34 cellular contexts compared by ENCODE assay signal in the genomic region with DNA sequence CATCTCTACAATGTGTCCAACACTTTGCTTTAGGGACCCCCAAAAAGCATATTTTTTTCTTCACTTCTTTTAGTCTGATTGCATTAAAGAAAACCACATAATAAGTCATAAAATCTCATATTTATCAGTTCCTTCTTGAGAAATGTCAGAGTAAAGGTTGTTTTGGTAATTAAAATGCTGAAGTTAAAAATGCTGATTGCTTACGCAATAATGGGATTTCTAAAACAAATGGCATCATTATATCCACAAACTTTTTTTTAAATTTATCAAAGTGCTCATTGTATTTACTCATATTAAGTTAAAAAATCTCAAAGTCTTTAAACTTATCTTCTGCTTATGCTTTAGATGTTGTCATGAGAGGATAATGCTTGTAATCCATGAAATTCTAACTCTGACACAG.
"Had no signal": no experiment of that assay in that cellular context is flagged by ENCODE, and none has a peak within 500 bp of the region (broad histone marks: within the 10 kb centered on the region; RNA-seq: fewer than 3 reads in every experiment).

No MANE protein-coding gene starts in this region.

- H3K4me3 Mint-ChIP-seq: activated B cell treated with CpG ODN at 0.5 μM for 24 hours; activated CD4-positive, alpha-beta memory T cell treated with anti-CD3 and anti-CD28 coated beads for 36 hours; activated CD4-positive, alpha-beta T cell treated with anti-CD3 and anti-CD28 coated beads, Interleukin-2, amount 10 ng/mL, durations not matched to agents 24 days and 14 days; activated CD8-positive, alpha-beta T cell treated with anti-CD3 and anti-CD28 coated beads for 36 hours; activated naive CD4-positive, alpha-beta T cell treated with anti-CD3 and anti-CD28 coated beads for 36 hours; activated naive CD8-positive, alpha-beta T cell treated with anti-CD3 and anti-CD28 coated beads for 36 hours; activated T-cell treated with anti-CD3 and anti-CD28 coated beads, Interleukin-2, amount 50 U/mL, for 4 hours; activated T-cell treated with anti-CD3 and anti-CD28 coated beads, Interleukin-2, amount 50 U/mL, for 72 hours; activated T-helper 1 cell treated with anti-CD3 and anti-CD28 coated beads, Interleukin-12 subunit alpha, Interleukin-12 subunit beta, Interleukin-2, Interleukin-4 antibody, amounts not matched to agents 30 ng/mL and 10 ng/mL and 1 ng/mL, durations not matched to agents 14 hours and 24 hours and 36 hours; activated T-helper 17 cell treated with anti-CD3 and anti-CD28 coated beads, Interleukin-2, amount 50 U/mL, for 72 hours; brain; T-helper 1 cell treated with Interleukin-12 subunit alpha and Interleukin-12 subunit beta and Interleukin-4 antibody, amounts not matched to agents 30 μg/mL and 1 μg/mL, for 36 hours; T-helper 2 cell treated with Interferon-gamma antibody and Interleukin-4, amounts not matched to agents 5 μg/mL and 100 μg/mL, for 36 hours had no signal

- H3K27me3 Mint-ChIP-seq: activated B cell treated with CpG ODN at 0.5 μM for 24 hours; activated CD4-positive, alpha-beta memory T cell treated with anti-CD3 and anti-CD28 coated beads for 36 hours; activated CD4-positive, alpha-beta T cell treated with anti-CD3 and anti-CD28 coated beads, Interleukin-2, amount 10 ng/mL, durations not matched to agents 24 days and 14 days; activated CD8-positive, alpha-beta T cell treated with anti-CD3 and anti-CD28 coated beads for 36 hours; activated naive CD8-positive, alpha-beta T cell treated with anti-CD3 and anti-CD28 coated beads for 36 hours; activated T-helper 17 cell treated with anti-CD3 and anti-CD28 coated beads, Interleukin-2, amount 50 U/mL, for 72 hours had no signal

- H3K27me3 ChIP-seq: adrenal gland, ascending aorta had no signal

- H3K4me1 ChIP-seq: adrenal gland, ascending aorta had no signal

- H3K36me3 ChIP-seq: adrenal gland, ascending aorta had no signal

- H3K27ac ChIP-seq: adrenal gland, ascending aorta, VCaP had no signal

- H3K4me3 ChIP-seq: adrenal gland, ascending aorta had no signal

- H3K36me3 Mint-ChIP-seq: activated CD4-positive, alpha-beta memory T cell treated with anti-CD3 and anti-CD28 coated beads for 36 hours; activated naive CD4-positive, alpha-beta T cell treated with anti-CD3 and anti-CD28 coated beads, Interleukin-2, amount 50 U/mL, for 72 hours; activated naive CD8-positive, alpha-beta T cell treated with anti-CD3 and anti-CD28 coated beads for 36 hours; brain had no signal

- H3K27ac Mint-ChIP-seq: activated B cell treated with CpG ODN at 0.5 μM for 24 hours; activated CD4-positive, alpha-beta memory T cell treated with anti-CD3 and anti-CD28 coated beads for 36 hours; activated CD4-positive, alpha-beta T cell treated with anti-CD3 and anti-CD28 coated beads, Interleukin-2, amount 10 ng/mL, durations not matched to agents 24 days and 14 days; activated CD8-positive, alpha-beta T cell treated with anti-CD3 and anti-CD28 coated beads for 36 hours; activated naive CD4-positive, alpha-beta T cell treated with anti-CD3 and anti-CD28 coated beads for 36 hours; activated naive CD4-positive, alpha-beta T cell treated with anti-CD3 and anti-CD28 coated beads, Interleukin-2, amount 50 U/mL, for 72 hours; activated naive CD8-positive, alpha-beta T cell treated with anti-CD3 and anti-CD28 coated beads for 36 hours; activated T-cell treated with anti-CD3 and anti-CD28 coated beads, Interleukin-2, amount 50 U/mL, for 72 hours; activated T-helper 1 cell treated with anti-CD3 and anti-CD28 coated beads, Interleukin-12 subunit alpha, Interleukin-12 subunit beta, Interleukin-2, Interleukin-4 antibody, amounts not matched to agents 30 ng/mL and 10 ng/mL and 1 ng/mL, durations not matched to agents 14 hours and 24 hours and 36 hours; activated T-helper 17 cell treated with anti-CD3 and anti-CD28 coated beads, Interleukin-2, amount 50 U/mL, for 72 hours; brain; T-helper 1 cell treated with Interleukin-12 subunit alpha and Interleukin-12 subunit beta and Interleukin-4 antibody, amounts not matched to agents 30 μg/mL and 1 μg/mL, for 36 hours; T-helper 2 cell treated with Interferon-gamma antibody and Interleukin-4, amounts not matched to agents 5 μg/mL and 100 μg/mL, for 36 hours had no signal

- H3K9me3 Mint-ChIP-seq: activated B cell treated with CpG ODN at 0.5 μM for 24 hours; activated CD4-positive, alpha-beta memory T cell treated with anti-CD3 and anti-CD28 coated beads for 36 hours; activated naive CD4-positive, alpha-beta T cell treated with anti-CD3 and anti-CD28 coated beads for 36 hours; activated naive CD8-positive, alpha-beta T cell treated with anti-CD3 and anti-CD28 coated beads for 36 hours; brain had no signal

- H3K4me1 Mint-ChIP-seq: activated B cell treated with CpG ODN at 0.5 μM for 24 hours; activated CD4-positive, alpha-beta T cell treated with anti-CD3 and anti-CD28 coated beads, Interleukin-2, amount 10 ng/mL, durations not matched to agents 24 days and 14 days; activated naive CD8-positive, alpha-beta T cell treated with anti-CD3 and anti-CD28 coated beads for 36 hours; activated T-helper 17 cell treated with anti-CD3 and anti-CD28 coated beads, Interleukin-2, amount 50 U/mL, for 72 hours; brain had no signal

- DNase-seq: activated B cell treated with CpG ODN at 0.5 μM for 24 hours; activated CD4-positive, alpha-beta memory T cell treated with anti-CD3 and anti-CD28 coated beads for 36 hours; activated CD4-positive, alpha-beta T cell treated with anti-CD3 and anti-CD28 coated beads for 4 hours; activated CD4-positive, alpha-beta T cell treated with anti-CD3 and anti-CD28 coated beads, Interleukin-2, amount 10 ng/mL, durations not matched to agents 24 days and 14 days; activated CD4-positive, alpha-beta T cell treated with anti-CD3 and anti-CD28 coated beads, Interleukin-2, amount 50 U/mL, for 1 hour; activated CD4-positive, alpha-beta T cell treated with anti-CD3 and anti-CD28 coated beads, Interleukin-2, amount 50 U/mL, for 4 hours; activated CD4-positive, CD25-positive, alpha-beta regulatory T cell treated with anti-CD3 and anti-CD28 coated beads, Interleukin-2, amount 50 U/mL, for 72 hours; activated CD8-positive, alpha-beta memory T cell treated with anti-CD3 and anti-CD28 coated beads, Interleukin-2, amount 50 U/mL, for 4 hours; activated CD8-positive, alpha-beta T cell treated with anti-CD3 and anti-CD28 coated beads for 36 hours; activated effector memory CD4-positive, alpha-beta T cell treated with anti-CD3 and anti-CD28 coated beads, Interleukin-2, amount 50 U/mL, for 16 hours; activated gamma-delta T cell treated with Interleukin-2 at 50 U/mL for 16 hours; activated naive CD4-positive, alpha-beta T cell; activated naive CD4-positive, alpha-beta T cell treated with anti-CD3 and anti-CD28 coated beads for 36 hours; activated naive CD4-positive, alpha-beta T cell treated with anti-CD3 and anti-CD28 coated beads, Interleukin-2, amount 50 U/mL, for 16 hours; activated naive CD8-positive, alpha-beta T cell treated with anti-CD3 and anti-CD28 coated beads for 36 hours; activated T-cell treated with anti-CD3 and anti-CD28 coated beads for 4 hours; activated T-cell treated with anti-CD3 and anti-CD28 coated beads, Interleukin-2, amount 50 U/mL, for 1 hour; activated T-cell treated with anti-CD3 and anti-CD28 coated beads, Interleukin-2, amount 50 U/mL, for 4 hours; activated T-cell treated with anti-CD3 and anti-CD28 coated beads, Interleukin-2, amount 50 U/mL, for 72 hours; adrenal gland; amygdala; anterior cingulate cortex; central memory CD4-positive, alpha-beta T cell; T-helper 1 cell; T-helper 2 cell; T-helper 9 cell had no signal

- H3K9me3 ChIP-seq: adrenal gland, ascending aorta had no signal
